Comparison of ENCODE assay signal across 2 cellular contexts in the genomic region with DNA sequence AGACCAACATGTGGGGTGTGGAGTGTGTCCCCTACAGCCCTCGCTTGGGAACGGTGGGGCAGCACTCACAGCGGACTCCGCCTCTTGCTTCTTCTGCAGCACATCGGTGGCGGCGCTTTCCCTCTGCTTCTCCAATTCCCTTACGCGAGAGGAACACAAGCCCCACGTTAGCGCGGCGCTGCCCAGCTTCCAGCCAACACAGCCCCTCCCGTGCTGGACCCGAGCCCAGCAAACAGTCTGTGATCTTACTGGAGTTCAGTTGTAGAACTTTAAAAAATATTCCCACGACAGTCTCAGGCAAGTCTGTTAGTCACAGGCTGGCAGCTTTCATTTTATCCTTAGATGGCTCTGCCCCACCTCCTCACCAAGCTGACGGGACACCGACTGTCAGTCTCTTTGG.
TF ChIP-seq lines count a peak whose summit lies in the region.

No MANE protein-coding gene starts in this region.

TF ChIP-seq in HEK293, 187 proteins besides CTCF, POLR2A, EP300 and RAD21:
- TF ChIP-seq ZNF600 (tag by site-specific recombination; IDR thresholded peaks at IDR 0.05) (0 out of 2 replicates have a peak, but pooled peaks have one; percentile 15), ZNF510 (tag by site-specific recombination; IDR thresholded peaks at IDR 0.05; ENCODE audit: insufficient replicate concordance) (no peak), KLF7 (tag by site-specific recombination; IDR thresholded peaks at IDR 0.05; ENCODE audit: borderline replicate concordance) (no peak), ZNF560 (tag by site-specific recombination; IDR thresholded peaks at IDR 0.05; ENCODE audit: borderline replicate concordance) (no peak)
- TF ChIP-seq, protein P1, sequence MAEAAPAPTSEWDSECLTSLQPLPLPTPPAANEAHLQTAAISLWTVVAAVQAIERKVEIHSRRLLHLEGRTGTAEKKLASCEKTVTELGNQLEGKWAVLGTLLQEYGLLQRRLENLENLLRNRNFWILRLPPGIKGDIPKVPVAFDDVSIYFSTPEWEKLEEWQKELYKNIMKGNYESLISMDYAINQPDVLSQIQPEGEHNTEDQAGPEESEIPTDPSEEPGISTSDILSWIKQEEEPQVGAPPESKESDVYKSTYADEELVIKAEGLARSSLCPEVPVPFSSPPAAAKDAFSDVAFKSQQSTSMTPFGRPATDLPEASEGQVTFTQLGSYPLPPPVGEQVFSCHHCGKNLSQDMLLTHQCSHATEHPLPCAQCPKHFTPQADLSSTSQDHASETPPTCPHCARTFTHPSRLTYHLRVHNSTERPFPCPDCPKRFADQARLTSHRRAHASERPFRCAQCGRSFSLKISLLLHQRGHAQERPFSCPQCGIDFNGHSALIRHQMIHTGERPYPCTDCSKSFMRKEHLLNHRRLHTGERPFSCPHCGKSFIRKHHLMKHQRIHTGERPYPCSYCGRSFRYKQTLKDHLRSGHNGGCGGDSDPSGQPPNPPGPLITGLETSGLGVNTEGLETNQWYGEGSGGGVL (tag by site-specific recombination; IDR thresholded peaks at IDR 0.05): no peak

TF ChIP-seq in SK-N-SH, 30 proteins besides CTCF, POLR2A, EP300 and RAD21:
- TF ChIP-seq YY1 (IDR thresholded peaks at IDR 0.05; ENCODE audit: low read depth) (no peak), FOXM1 (IDR thresholded peaks at IDR 0.05; ENCODE audit: low read depth) (no peak), SMC3 (IDR thresholded peaks at IDR 0.05; ENCODE audit: low read depth, low read length) (no peak), NRF1 (IDR thresholded peaks at IDR 0.05; ENCODE audit: low read depth, low read length) (no peak), FOSL2 (IDR thresholded peaks at IDR 0.05; ENCODE audit: borderline replicate concordance, low read depth) (no peak), GATA2 (CRISPR knock-in tag; IDR thresholded peaks at IDR 0.05) (no peak), ELF1 (IDR thresholded peaks at IDR 0.05) (no peak), RFX5 (IDR thresholded peaks at IDR 0.05; ENCODE audit: low read length) (no peak), TCF12 (IDR thresholded peaks at IDR 0.05) (no peak), SIN3A (IDR thresholded peaks at IDR 0.05; ENCODE audit: borderline replicate concordance, low read depth, low read length) (no peak), JUND (IDR thresholded peaks at IDR 0.05) (no peak), TEAD4 (IDR thresholded peaks at IDR 0.05; ENCODE audit: borderline replicate concordance, insufficient read depth) (no peak), MEF2A (IDR thresholded peaks at IDR 0.05; ENCODE audit: borderline replicate concordance, low read depth) (no peak), EZH2phosphoT487 (IDR thresholded peaks at IDR 0.05; ENCODE audit: borderline replicate concordance, low read depth) (no peak), FOXJ3 (CRISPR knock-in tag; IDR thresholded peaks at IDR 0.05) (no peak)
- TF ChIP-seq, protein P2, sequence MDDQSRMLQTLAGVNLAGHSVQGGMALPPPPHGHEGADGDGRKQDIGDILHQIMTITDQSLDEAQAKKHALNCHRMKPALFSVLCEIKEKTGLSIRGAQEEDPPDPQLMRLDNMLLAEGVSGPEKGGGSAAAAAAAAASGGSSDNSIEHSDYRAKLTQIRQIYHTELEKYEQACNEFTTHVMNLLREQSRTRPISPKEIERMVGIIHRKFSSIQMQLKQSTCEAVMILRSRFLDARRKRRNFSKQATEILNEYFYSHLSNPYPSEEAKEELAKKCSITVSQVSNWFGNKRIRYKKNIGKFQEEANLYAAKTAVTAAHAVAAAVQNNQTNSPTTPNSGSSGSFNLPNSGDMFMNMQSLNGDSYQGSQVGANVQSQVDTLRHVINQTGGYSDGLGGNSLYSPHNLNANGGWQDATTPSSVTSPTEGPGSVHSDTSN (IDR thresholded peaks at IDR 0.05): no peak
- TF ChIP-seq, protein P3, sequence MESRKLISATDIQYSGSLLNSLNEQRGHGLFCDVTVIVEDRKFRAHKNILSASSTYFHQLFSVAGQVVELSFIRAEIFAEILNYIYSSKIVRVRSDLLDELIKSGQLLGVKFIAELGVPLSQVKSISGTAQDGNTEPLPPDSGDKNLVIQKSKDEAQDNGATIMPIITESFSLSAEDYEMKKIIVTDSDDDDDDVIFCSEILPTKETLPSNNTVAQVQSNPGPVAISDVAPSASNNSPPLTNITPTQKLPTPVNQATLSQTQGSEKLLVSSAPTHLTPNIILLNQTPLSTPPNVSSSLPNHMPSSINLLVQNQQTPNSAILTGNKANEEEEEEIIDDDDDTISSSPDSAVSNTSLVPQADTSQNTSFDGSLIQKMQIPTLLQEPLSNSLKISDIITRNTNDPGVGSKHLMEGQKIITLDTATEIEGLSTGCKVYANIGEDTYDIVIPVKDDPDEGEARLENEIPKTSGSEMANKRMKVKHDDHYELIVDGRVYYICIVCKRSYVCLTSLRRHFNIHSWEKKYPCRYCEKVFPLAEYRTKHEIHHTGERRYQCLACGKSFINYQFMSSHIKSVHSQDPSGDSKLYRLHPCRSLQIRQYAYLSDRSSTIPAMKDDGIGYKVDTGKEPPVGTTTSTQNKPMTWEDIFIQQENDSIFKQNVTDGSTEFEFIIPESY (IDR thresholded peaks at IDR 0.05; ENCODE audit: borderline replicate concordance, low read depth): no peak
- TF ChIP-seq, protein P4, sequence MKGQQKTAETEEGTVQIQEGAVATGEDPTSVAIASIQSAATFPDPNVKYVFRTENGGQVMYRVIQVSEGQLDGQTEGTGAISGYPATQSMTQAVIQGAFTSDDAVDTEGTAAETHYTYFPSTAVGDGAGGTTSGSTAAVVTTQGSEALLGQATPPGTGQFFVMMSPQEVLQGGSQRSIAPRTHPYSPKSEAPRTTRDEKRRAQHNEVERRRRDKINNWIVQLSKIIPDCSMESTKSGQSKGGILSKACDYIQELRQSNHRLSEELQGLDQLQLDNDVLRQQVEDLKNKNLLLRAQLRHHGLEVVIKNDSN (IDR thresholded peaks at IDR 0.05; ENCODE audit: borderline replicate concordance, low read depth): no peak
- TF ChIP-seq, protein P5, sequence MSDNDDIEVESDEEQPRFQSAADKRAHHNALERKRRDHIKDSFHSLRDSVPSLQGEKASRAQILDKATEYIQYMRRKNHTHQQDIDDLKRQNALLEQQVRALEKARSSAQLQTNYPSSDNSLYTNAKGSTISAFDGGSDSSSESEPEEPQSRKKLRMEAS (IDR thresholded peaks at IDR 0.05; ENCODE audit: low read depth): no peak
